Comparison of ENCODE assay signal across 7 cellular contexts in genomic region chr10:132627736-132628512, GRCh38.
A peak's percentile ranks its signal among the peaks of the same experiment; 100 is the strongest.
DNase-seq lines count a peak whose midpoint lies in the region; ATAC-seq, FAIRE-seq and TF ChIP-seq lines count a peak whose summit lies in the region.

No MANE protein-coding gene starts in this region.

- H3K4me3 ChIP-seq in GM23338 (no peak overlapping the region), ascending aorta (no peak overlapping the region), kidney (ENCODE audit: low read length in 2 of 2) (no peak overlapping the region), A673 (ENCODE audit: low read depth, low read length, poor library complexity, severe bottlenecking) (no peak overlapping the region)

- BruUV-seq in A673 (replicated peaks; lab: Mats Ljungman, UMichigan) = no TSS peak

- H3K9me2 ChIP-seq in GM23338 (ENCODE audit: insufficient read depth) = no peaks in the 10 kb centered on the region

- H3K4me3 Mint-ChIP-seq in GM23338 = no peak overlapping the region
- H3K4me3 Mint-ChIP-seq in stimulated activated naive B cell treated with anti-CD40 and anti-IgM and Interleukin-4, amounts not matched to agents 10 μg/mL and 1 μg/mL and 100 μg/mL, for 72 hours = peak overlapping the region; percentile 56 to 59

- H3K36me3 ChIP-seq in GM23338 (ENCODE audit: insufficient read depth) (no peaks in the 10 kb centered on the region), ascending aorta (no peaks in the 10 kb centered on the region), kidney (ENCODE audit: control insufficient read depth in 1 of 2, insufficient read depth in 2 of 2, low read length in 2 of 2) (no peaks in the 10 kb centered on the region), A673 (ENCODE audit: insufficient read depth, low read length, poor library complexity, severe bottlenecking) (no peaks in the 10 kb centered on the region)

- POLR2A ChIA-PET in A673 (lab: Charles Lee; ENCODE audit: low non-redundant PET) = no interaction called here

- H4K20me1 ChIP-seq in GM23338 (replicated peaks; ENCODE audit: insufficient read depth) = no peaks in the 10 kb centered on the region

- intact Hi-C loops in ascending aorta (cut with DNase I) = no loop called here
- intact Hi-C loops in kidney (cut with DNase I) = no loop called here
- intact Hi-C loops in A673 (cut with micrococcal nuclease; ENCODE audit: unreplicated experiment) = no loop called here

- CTCF ChIA-PET in A673 (lab: Charles Lee) = no interaction called here

- no peaks in the 10 kb centered on the region for H3K9me3 ChIP-seq in ascending aorta
- no peaks in the 10 kb centered on the region for H3K9me3 ChIP-seq in kidney (ENCODE audit: control insufficient read depth in 1 of 2, low read length in 2 of 2)
- no peaks in the 10 kb centered on the region for H3K9me3 ChIP-seq in A673 (ENCODE audit: low read depth, low read length, poor library complexity, severe bottlenecking)

- H3K4me2 ChIP-seq in GM23338 = no peak overlapping the region

- no peaks in the 10 kb centered on the region for H3F3A ChIP-seq in GM23338 (replicated peaks; ENCODE audit: low read depth)

- FAIRE-seq in kidney (lab: Jason Lieb, UNC) = no peak

- H3K79me2 ChIP-seq in GM23338 (replicated peaks; ENCODE audit: insufficient read depth) = 0 out of 2 replicates have a peak, but pooled peaks cover 2% of the 10 kb centered on the region

- TF ChIP-seq CTCF in GM23338 (conservative IDR thresholded peaks at IDR 0.05; ENCODE audit: low read depth in 2 of 2) (no peak), ascending aorta (IDR thresholded peaks at IDR 0.05) (no peak), kidney (IDR thresholded peaks at IDR 0.05; ENCODE audit: borderline replicate concordance, extremely low read depth, insufficient read depth) (no peak), A673 (conservative IDR thresholded peaks at IDR 0.05; ENCODE audit: low read depth, low read length) (no peak)

- ATAC-seq in GM23338 (peak; percentile 44), HG02623 (IDR thresholded peaks at IDR 0.05; ENCODE audit: unreplicated experiment) (no peak)
- ATAC-seq in stimulated activated naive B cell treated with anti-CD40 and anti-IgM and Interleukin-4, amounts not matched to agents 10 μg/mL and 1 μg/mL and 100 μg/mL, for 72 hours (replicated peaks) = peak; percentile 73 to 74

- H3K27me3 Mint-ChIP-seq in GM23338 (ENCODE audit: insufficient read depth, low read depth, poor library complexity) = peaks cover 6% of the 10 kb centered on the region
- H3K27me3 Mint-ChIP-seq in stimulated activated naive B cell treated with anti-CD40 and anti-IgM and Interleukin-4, amounts not matched to agents 10 μg/mL and 1 μg/mL and 100 μg/mL, for 72 hours = no peaks in the 10 kb centered on the region

- no peaks in the 10 kb centered on the region for H3K36me3 Mint-ChIP-seq in GM23338 (ENCODE audit: low read depth)
- H3K36me3 Mint-ChIP-seq in stimulated activated naive B cell treated with anti-CD40 and anti-IgM and Interleukin-4, amounts not matched to agents 10 μg/mL and 1 μg/mL and 100 μg/mL, for 72 hours = peaks cover 9% of the 10 kb centered on the region in 2 donors

- peaks cover 22% of the 10 kb centered on the region for H3K4me1 Mint-ChIP-seq in GM23338
- peaks cover 49 to 83% of the 10 kb centered on the region in 2 donors for H3K4me1 Mint-ChIP-seq in stimulated activated naive B cell treated with anti-CD40 and anti-IgM and Interleukin-4, amounts not matched to agents 10 μg/mL and 1 μg/mL and 100 μg/mL, for 72 hours

- H3K4me1 ChIP-seq in GM23338 (ENCODE audit: insufficient read depth) (peaks cover 4% of the 10 kb centered on the region; the same call in 1 of the 2 replicates), ascending aorta (peaks cover 23 to 51% of the 10 kb centered on the region in 2 donors), kidney (ENCODE audit: control insufficient read depth in 1 of 2, insufficient read depth in 1 of 2, low read depth in 1 of 2, low read length in 2 of 2) (peaks cover 9 to 44% of the 10 kb centered on the region in 2 donors), A673 (ENCODE audit: insufficient read depth, low read length, poor library complexity, severe bottlenecking) (no peaks in the 10 kb centered on the region)

- DNase-seq in GM23338 (ENCODE audit: low spot score) (no peak), ascending aorta (ENCODE audit: low spot score in 2 of 2) (peak; percentile 32 to 86), kidney (peak; percentile 83), A673 (ENCODE audit: low spot score) (no peak)
- DNase-seq in stimulated activated naive B cell treated with anti-CD40 and anti-IgM and Interleukin-4, amounts not matched to agents 10 μg/mL and 1 μg/mL and 100 μg/mL, for 72 hours = no peak
- DNase-seq in stimulated activated CD4-positive, alpha-beta T cell treated with anti-CD3 and anti-CD28 coated beads, Interleukin-15, amount 100 ng/mL, for 24 hours = no peak

- H3K27ac ChIP-seq in GM23338 (ENCODE audit: low read depth) (no peak overlapping the region), ascending aorta (peak overlapping the region; percentile 97 to 98), kidney (ENCODE audit: low read depth in 2 of 2, low read length in 2 of 2) (peak overlapping the region; percentile 26 to 69), A673 (ENCODE audit: low read depth, low read length, poor library complexity, severe bottlenecking) (no peak overlapping the region)

- H3K9ac ChIP-seq in kidney (ENCODE audit: low read length in 2 of 2) = no peak overlapping the region

- H3K9me3 Mint-ChIP-seq in GM23338 = no peaks in the 10 kb centered on the region; the same call in 2 of the 3 replicates
- H3K9me3 Mint-ChIP-seq in stimulated activated naive B cell treated with anti-CD40 and anti-IgM and Interleukin-4, amounts not matched to agents 10 μg/mL and 1 μg/mL and 100 μg/mL, for 72 hours = no peaks in the 10 kb centered on the region

- 0 out of 2 replicates have a peak overlapping the region, but pooled peaks have one; percentile 58 for H3K27ac Mint-ChIP-seq in GM23338
- H3K27ac Mint-ChIP-seq in stimulated activated naive B cell treated with anti-CD40 and anti-IgM and Interleukin-4, amounts not matched to agents 10 μg/mL and 1 μg/mL and 100 μg/mL, for 72 hours = peak overlapping the region; percentile 81

- H3K27me3 ChIP-seq in GM23338 (ENCODE audit: insufficient read depth) (no peaks in the 10 kb centered on the region), ascending aorta (no peaks in the 10 kb centered on the region), A673 (replicated peaks; ENCODE audit: insufficient read depth, low read depth, low read length, poor library complexity) (no peaks in the 10 kb centered on the region)

- H2AFZ ChIP-seq in GM23338 = no peak overlapping the region

TF ChIP-seq in GM23338, 12 proteins besides CTCF, POLR2A, EP300 and RAD21 (continues in another document):
- TF ChIP-seq NANOG (IDR thresholded peaks at IDR 0.05; ENCODE audit: borderline replicate concordance) (no peak), REST (IDR thresholded peaks at IDR 0.05; ENCODE audit: unreplicated experiment) (no peak), POLR2AphosphoS5 (IDR thresholded peaks at IDR 0.05; ENCODE audit: low read depth) (no peak), ZNF114 (CRISPR knock-in tag; IDR thresholded peaks at IDR 0.05) (no peak), ETS1 (IDR thresholded peaks at IDR 0.05) (no peak)

Comparison
In these comparisons a context has a peak if more than half of its experiments do, and no peak if none do; other contexts are left out.
1. DNase-seq: peak in ascending aorta (2 of 2) and kidney (single experiment); none in GM23338 (single experiment), stimulated activated naive B cell treated with anti-CD40 and anti-IgM and Interleukin-4, amounts not matched to agents 10 μg/mL and 1 μg/mL and 100 μg/mL, for 72 hours (single experiment), stimulated activated CD4-positive, alpha-beta T cell treated with anti-CD3 and anti-CD28 coated beads, Interleukin-15, amount 100 ng/mL, for 24 hours (single experiment) and A673 (single experiment).
2. H3K27ac ChIP-seq: peak in ascending aorta (2 of 2) and kidney (2 of 2); none in GM23338 (single experiment) and A673 (single experiment).